10 cellular contexts compared by ENCODE assay signal in the genomic region with DNA sequence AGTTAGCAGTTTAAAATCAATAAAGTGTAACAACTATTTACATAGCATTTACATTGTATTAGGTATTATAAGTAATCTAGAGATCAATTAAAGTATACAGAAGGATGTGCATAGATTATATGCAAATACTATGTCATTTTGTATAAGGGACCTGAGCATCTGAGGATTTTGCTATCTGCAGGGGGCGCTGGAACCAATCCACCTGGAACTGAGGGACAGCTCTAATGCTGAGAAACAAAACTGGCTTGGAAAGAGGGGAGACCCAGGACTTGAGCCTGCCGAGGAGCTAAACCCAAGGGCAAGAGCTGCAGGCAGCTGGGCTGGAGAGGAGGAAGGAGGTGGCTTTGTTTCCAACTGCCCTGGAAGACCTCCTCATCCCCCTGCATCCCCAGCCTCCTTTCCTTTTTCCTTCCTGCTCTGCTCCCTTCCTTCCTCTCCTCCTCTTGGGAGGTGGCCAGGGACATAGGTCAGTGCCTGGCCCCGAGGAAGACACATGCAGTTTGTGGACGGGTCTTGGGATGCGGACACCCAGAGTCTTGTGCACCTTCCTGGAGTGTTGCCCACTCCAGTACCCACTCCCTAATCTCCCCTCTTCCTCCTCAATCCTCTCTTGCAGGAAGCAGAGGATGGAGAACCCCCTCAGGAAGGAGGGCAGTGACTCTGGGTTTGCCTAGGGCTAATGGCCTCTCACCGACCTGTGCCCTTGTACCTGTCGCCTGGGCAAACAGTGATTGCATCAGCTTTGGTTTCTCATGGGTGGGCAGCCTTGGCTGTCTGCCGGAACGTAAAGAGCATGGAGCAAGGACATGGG. TPM values are rescaled to one million over a fixed set of nuclear protein-coding genes. Genes with fewer than 3 reads are reported as not detected.
DNase-seq lines count a peak whose midpoint lies in the region; TF ChIP-seq lines count a peak whose summit lies in the region.
"Had no signal": no experiment of that assay in that cellular context is flagged by ENCODE, and none has a peak within 500 bp of the region (broad histone marks: within the 10 kb centered on the region; RNA-seq: fewer than 3 reads in every experiment).

No MANE protein-coding gene starts in this region.

- peak; percentile 48 for TF ChIP-seq CTCF in GM12864 (IDR thresholded peaks at IDR 0.05; ENCODE audit: low read depth, low read length, missing control alignments)
- peak; percentile 31 for TF ChIP-seq CTCF in nephron progenitor cell (IDR thresholded peaks at IDR 0.05)
- peak in 1 of 5 experiments; percentile 21 for TF ChIP-seq CTCF in tibial nerve (IDR thresholded peaks at IDR 0.05)

- H3K4me3 ChIP-seq in GM12864 (ENCODE audit: low read depth, low read length) (no peak overlapping the region), tibial nerve (no peak overlapping the region)

- no peaks in the 10 kb centered on the region for H3K9me3 Mint-ChIP-seq in activated naive CD4-positive, alpha-beta T cell treated with anti-CD3 and anti-CD28 coated beads, Interleukin-2, amount 10 ng/mL, durations not matched to agents 7 days and 5 days
- peaks cover 22% of the 10 kb centered on the region for H3K9me3 Mint-ChIP-seq in nephron progenitor cell

- no peaks in the 10 kb centered on the region for H3K27me3 ChIP-seq in tibial nerve

- no peak for TF ChIP-seq POLR2A in tibial nerve (IDR thresholded peaks at IDR 0.05)

- DNase-seq in GM12864 (ENCODE audit: low read depth): peak; percentile 36
- peak; percentile 14 for DNase-seq in NCI-H82 treated with DMSO at 0.1 percent for 48 hours (lab: John Stamatoyannopoulos, UW; ENCODE audit: unreplicated experiment)
- DNase-seq in activated naive CD4-positive, alpha-beta T cell treated with anti-CD3 and anti-CD28 coated beads, Interleukin-2, amount 10 ng/mL, durations not matched to agents 7 days and 5 days: peak; percentile 72
- DNase-seq in nephron progenitor cell: peak; percentile 32
- no peak for DNase-seq in SHP77 treated with DMSO at 0.1 percent for 48 hours (lab: John Stamatoyannopoulos, UW)
- no peak for DNase-seq in tibial nerve (ENCODE audit: low spot score in 2 of 2)
- no peak for DNase-seq in NCI-H2227 treated with DMSO at 0.1 percent for 48 hours (lab: John Stamatoyannopoulos, UW)
- DNase-seq in cerebellar nuclear complex (lab: John Stamatoyannopoulos, UW): no peak

- H3K4me1 ChIP-seq in tibial nerve: no peaks in the 10 kb centered on the region

- 57 to 62% methylated on average over 9 of the region's 9 CpGs for WGBS in tibial nerve, 2 donors

- CTCF ChIA-PET in activated naive CD4-positive, alpha-beta T cell treated with anti-CD3 and anti-CD28 coated beads, Interleukin-2, amount 10 ng/mL, durations not matched to agents 7 days and 5 days (lab: Charles Lee): interaction anchor here (0.7 to 8.3 kb wide), 9 partner anchors 8 to 199 kb away, joined by 3 to 63 read pairs (median 11); no protein-coding TSS in a partner anchor

- H3K36me3 Mint-ChIP-seq in activated naive CD4-positive, alpha-beta T cell treated with anti-CD3 and anti-CD28 coated beads, Interleukin-2, amount 10 ng/mL, durations not matched to agents 7 days and 5 days: no peaks in the 10 kb centered on the region
- no peaks in the 10 kb centered on the region for H3K36me3 Mint-ChIP-seq in nephron progenitor cell (ENCODE audit: low read depth)

- H3K9me3 ChIP-seq in tibial nerve: no peaks in the 10 kb centered on the region

- H3K27ac ChIP-seq in tibial nerve: no peak overlapping the region

- no peak for TF ChIP-seq EP300 in tibial nerve (IDR thresholded peaks at IDR 0.05)

- no peak overlapping the region for H3K27ac Mint-ChIP-seq in activated naive CD4-positive, alpha-beta T cell treated with anti-CD3 and anti-CD28 coated beads, Interleukin-2, amount 10 ng/mL, durations not matched to agents 7 days and 5 days
- no peak overlapping the region for H3K27ac Mint-ChIP-seq in nephron progenitor cell

- peaks cover 34% of the 10 kb centered on the region for H3K4me1 Mint-ChIP-seq in activated naive CD4-positive, alpha-beta T cell treated with anti-CD3 and anti-CD28 coated beads, Interleukin-2, amount 10 ng/mL, durations not matched to agents 7 days and 5 days
- peaks cover 12% of the 10 kb centered on the region for H3K4me1 Mint-ChIP-seq in nephron progenitor cell

- no peak overlapping the region for H3K4me3 Mint-ChIP-seq in activated naive CD4-positive, alpha-beta T cell treated with anti-CD3 and anti-CD28 coated beads, Interleukin-2, amount 10 ng/mL, durations not matched to agents 7 days and 5 days
- H3K4me3 Mint-ChIP-seq in nephron progenitor cell: no peak overlapping the region

- peaks cover 5% of the 10 kb centered on the region for H3K27me3 Mint-ChIP-seq in activated naive CD4-positive, alpha-beta T cell treated with anti-CD3 and anti-CD28 coated beads, Interleukin-2, amount 10 ng/mL, durations not matched to agents 7 days and 5 days
- H3K27me3 Mint-ChIP-seq in nephron progenitor cell (ENCODE audit: low read depth, poor library complexity): peaks cover 7% of the 10 kb centered on the region

- no peaks in the 10 kb centered on the region for H3K36me3 ChIP-seq in tibial nerve

RNA-seq across cellular contexts. Expression of gene RTP3, which starts 0.8 kb away (rescaled TPM):
- total RNA-seq in tibial nerve: not detected
- total RNA-seq: renal cortical epithelial cell; T-helper 2 cell treated with Interferon-gamma antibody and Interleukin-4, amounts not matched to agents 100 ng/mL and 5 ng/mL, for 36 hours had no signal

RNA-seq across cellular contexts. Expression of gene LTF, which starts 32.2 kb away (rescaled TPM):
- 1 to 10 TPM in 1 of 4 donors, under 1 TPM in 2, not detected in 1; 0.30 to 1.2 (median 0.42) TPM for total RNA-seq in tibial nerve
- total RNA-seq: T-helper 2 cell treated with Interferon-gamma antibody and Interleukin-4, amounts not matched to agents 100 ng/mL and 5 ng/mL, for 36 hours had no signal

Comparison
In these comparisons a context has a peak if more than half of its experiments do, and no peak if none do; other contexts are left out.
1. DNase-seq: peak in GM12864 (single experiment), NCI-H82 treated with DMSO at 0.1 percent for 48 hours (single experiment), activated naive CD4-positive, alpha-beta T cell treated with anti-CD3 and anti-CD28 coated beads, Interleukin-2, amount 10 ng/mL, durations not matched to agents 7 days and 5 days (single experiment) and nephron progenitor cell (single experiment); none in SHP77 treated with DMSO at 0.1 percent for 48 hours (single experiment), tibial nerve (0 of 2), NCI-H2227 treated with DMSO at 0.1 percent for 48 hours (single experiment) and cerebellar nuclear complex (0 of 2).